Comparison of ENCODE assay signal across 1 cellular context in the genomic region with DNA sequence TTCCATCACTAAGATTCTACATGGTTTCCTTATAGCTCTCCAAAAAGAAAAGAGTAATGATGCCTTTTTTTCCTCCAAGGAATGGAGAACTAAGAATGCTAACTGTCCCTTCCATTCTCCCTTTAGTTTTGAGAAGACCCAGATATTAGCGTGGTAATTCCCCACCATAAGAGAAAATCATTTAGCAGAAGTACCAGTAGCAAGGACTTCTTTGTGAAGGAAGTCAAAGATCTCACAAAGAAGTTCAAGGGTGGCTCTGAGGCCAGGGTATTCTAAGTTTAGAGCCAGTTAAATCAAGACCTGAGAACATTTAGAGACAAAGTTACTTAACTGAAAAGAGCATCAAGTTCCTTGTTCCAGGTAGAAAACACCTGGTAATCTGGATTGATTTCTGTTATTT.
TF ChIP-seq lines count a peak whose summit lies in the region.

No MANE protein-coding gene starts in this region.

TF ChIP-seq in SK-N-SH, 30 proteins besides CTCF, POLR2A, EP300 and RAD21:
- no peak for TF ChIP-seq SIN3A (IDR thresholded peaks at IDR 0.05; ENCODE audit: borderline replicate concordance, low read depth, low read length)
- no peak for TF ChIP-seq GABPA (IDR thresholded peaks at IDR 0.05; ENCODE audit: low read depth)
